ENCODE assay signal across 34 cellular contexts in the genomic region with DNA sequence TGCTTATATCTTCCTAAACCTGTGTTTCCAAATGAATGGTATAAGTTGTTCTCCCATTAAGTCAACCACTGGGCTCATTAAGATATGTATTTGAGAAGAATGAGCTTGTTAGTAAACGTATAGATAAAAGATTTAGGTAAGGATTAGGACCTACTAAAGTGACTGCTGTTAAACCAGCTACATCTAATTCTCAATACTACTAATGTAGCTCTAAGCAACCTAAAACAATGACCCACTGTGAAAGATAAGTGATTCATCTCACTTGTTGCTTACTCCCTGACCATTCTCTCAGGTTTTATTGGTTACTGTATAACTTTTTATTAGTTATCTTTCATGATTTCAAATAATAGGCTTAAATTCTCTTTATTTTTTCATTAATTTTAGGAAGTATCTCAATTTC. TPM values are rescaled to one million over a fixed set of nuclear protein-coding genes. Genes with fewer than 3 reads are reported as not detected.
DNase-seq lines count a peak whose midpoint lies in the region; ATAC-seq, FAIRE-seq and TF ChIP-seq lines count a peak whose summit lies in the region.
"Had no signal": no experiment of that assay in that cellular context is flagged by ENCODE, and none has a peak within 500 bp of the region (broad histone marks: within the 10 kb centered on the region; RNA-seq: fewer than 3 reads in every experiment).

No MANE protein-coding gene starts in this region.

- H3K4me2 ChIP-seq in endothelial cell of umbilical vein (ENCODE audit: insufficient read depth, low read length), result no peak overlapping the region

- dilution Hi-C loops in endothelial cell of umbilical vein (cut with MboI; ENCODE audit: extremely low pct_ligation_motif_present, low sequenced_read_pairs), result no loop called here

- TF ChIP-seq POLR2A in endothelial cell of umbilical vein (IDR thresholded peaks at IDR 0.05; ENCODE audit: low read depth, low read length), result no peak

- peak; percentile 43 for DNase-seq in LoVo (ENCODE audit: low spot score)
- peak; percentile 51 for DNase-seq in endothelial cell of umbilical vein (ENCODE audit: low read depth, low spot score)
- DNase-seq in mesothelial cell of epicardium (ENCODE audit: low spot score in 2 of 2, unreplicated experiment in 2 of 2), result no peak
- DNase-seq in stimulated activated CD4-positive, alpha-beta T cell treated with anti-CD3 and anti-CD28 coated beads, Interleukin-2, amount 100 ng/mL, for 48 hours, result no peak
- no peak for DNase-seq in H7
- no peak for DNase-seq in WERI-Rb-1
- DNase-seq: activated CD4-positive, alpha-beta memory T cell treated with anti-CD3 and anti-CD28 coated beads for 36 hours; activated CD8-positive, alpha-beta memory T cell treated with anti-CD3 and anti-CD28 coated beads, Interleukin-2, amount 50 U/mL, for 48 hours; aorta; central memory CD4-positive, alpha-beta T cell; GF-D8; heart left ventricle; midbrain; natural killer cell; NCI-H1417; NCI-H2081 treated with DMSO at 0.1 percent for 48 hours; NCI-H345; NCI-H748 treated with DMSO at 0.1 percent for 48 hours; stimulated activated naive CD8-positive, alpha-beta T cell treated with anti-CD3 and anti-CD28 coated beads, Interleukin-15, Interleukin-2, amounts not matched to agents 100 U/mL and 50 U/mL, for 24 hours; T1000; thyroid gland had no signal

- H3K79me2 ChIP-seq in endothelial cell of umbilical vein (ENCODE audit: control insufficient read depth, insufficient read depth, low read length), result no peaks in the 10 kb centered on the region

- CTCF ChIA-PET in endothelial cell of umbilical vein (lab: Charles Lee), result no interaction called here

- no peaks in the 10 kb centered on the region for H3K27me3 Mint-ChIP-seq in mesothelial cell of epicardium (ENCODE audit: low read depth)
- H3K27me3 Mint-ChIP-seq: activated CD4-positive, alpha-beta memory T cell treated with anti-CD3 and anti-CD28 coated beads for 36 hours; activated T-helper 17 cell treated with anti-CD3 and anti-CD28 coated beads, Interleukin-2, amount 50 U/mL, for 72 hours; dendritic cell treated with granulocyte-macrophage colony-stimulating factor and Interleukin-4, amounts not matched to agents 40 ng/mL and 50 ng/mL, for 4 days had no signal

- peak overlapping the region; percentile 78 for H3K27ac Mint-ChIP-seq in mesothelial cell of epicardium
- H3K27ac Mint-ChIP-seq: activated CD4-positive, alpha-beta memory T cell treated with anti-CD3 and anti-CD28 coated beads for 36 hours; activated naive CD4-positive, alpha-beta T cell treated with anti-CD3 and anti-CD28 coated beads, Interleukin-2, amount 50 U/mL, for 72 hours; activated T-helper 17 cell treated with anti-CD3 and anti-CD28 coated beads, Interleukin-2, amount 50 U/mL, for 72 hours; B cell; dendritic cell treated with granulocyte-macrophage colony-stimulating factor and Interleukin-4, amounts not matched to agents 40 ng/mL and 50 ng/mL, for 4 days; IgD-negative memory B cell; natural killer cell had no signal

- no peaks in the 10 kb centered on the region for H3K36me3 Mint-ChIP-seq in mesothelial cell of epicardium
- H3K36me3 Mint-ChIP-seq: activated CD4-positive, alpha-beta memory T cell treated with anti-CD3 and anti-CD28 coated beads for 36 hours; activated naive CD4-positive, alpha-beta T cell treated with anti-CD3 and anti-CD28 coated beads, Interleukin-2, amount 50 U/mL, for 72 hours; natural killer cell had no signal

- TF ChIP-seq CTCF in 22Rv1 (IDR thresholded peaks at IDR 0.05) (no peak), endothelial cell of umbilical vein (IDR thresholded peaks at IDR 0.05; ENCODE audit: extremely low read depth in 1 of 2, insufficient read depth in 1 of 2, low read depth in 1 of 2, low read length in 2 of 2) (no peak), mesothelial cell of epicardium (IDR thresholded peaks at IDR 0.05; ENCODE audit: unreplicated experiment) (no peak), WERI-Rb-1 (IDR thresholded peaks at IDR 0.05; ENCODE audit: low read depth, low read length) (no peak)

- H3K9me3 ChIP-seq in endothelial cell of umbilical vein (replicated peaks; ENCODE audit: control insufficient read depth, insufficient read depth, low read length), result no peaks in the 10 kb centered on the region
- no peaks in the 10 kb centered on the region for H3K9me3 ChIP-seq in WERI-Rb-1 (ENCODE audit: severe bottlenecking)
- H3K9me3 ChIP-seq: heart left ventricle, right atrium auricular region, thyroid gland had no signal

- H3K27me3 ChIP-seq in endothelial cell of umbilical vein (ENCODE audit: control insufficient read depth in 2 of 2, insufficient read depth in 2 of 2, low read length in 2 of 2) (no peaks in the 10 kb centered on the region), H7 (ENCODE audit: control insufficient read depth, insufficient read depth, low read length) (no peaks in the 10 kb centered on the region), WERI-Rb-1 (ENCODE audit: insufficient read depth, low read depth, severe bottlenecking) (no peaks in the 10 kb centered on the region)
- H3K27me3 ChIP-seq: heart left ventricle, right atrium auricular region, thyroid gland had no signal

- H3K9me1 ChIP-seq in endothelial cell of umbilical vein (replicated peaks; ENCODE audit: control insufficient read depth, extremely low read depth, insufficient read depth, low read length), result no peaks in the 10 kb centered on the region

- H3K4me3 Mint-ChIP-seq in mesothelial cell of epicardium, result no peak overlapping the region
- H3K4me3 Mint-ChIP-seq: activated CD4-positive, alpha-beta memory T cell treated with anti-CD3 and anti-CD28 coated beads for 36 hours; activated T-helper 17 cell treated with anti-CD3 and anti-CD28 coated beads, Interleukin-2, amount 50 U/mL, for 72 hours; B cell; dendritic cell treated with granulocyte-macrophage colony-stimulating factor and Interleukin-4, amounts not matched to agents 40 ng/mL and 50 ng/mL, for 4 days; IgD-negative memory B cell; natural killer cell had no signal

- H3K4me1 Mint-ChIP-seq in mesothelial cell of epicardium, result peaks cover 71% of the 10 kb centered on the region
- H3K4me1 Mint-ChIP-seq: activated T-helper 17 cell treated with anti-CD3 and anti-CD28 coated beads, Interleukin-2, amount 50 U/mL, for 72 hours; B cell; IgD-negative memory B cell; natural killer cell had no signal

- H3K27ac ChIP-seq in 22Rv1, result peak overlapping the region; percentile 33
- H3K27ac ChIP-seq in endothelial cell of umbilical vein (ENCODE audit: insufficient read depth, low read depth, low read length), result no peak overlapping the region
- no peak overlapping the region for H3K27ac ChIP-seq in WERI-Rb-1
- H3K27ac ChIP-seq: HL-60, thyroid gland had no signal

- H3K4me3 ChIP-seq in endothelial cell of umbilical vein (replicated peaks in 1 of 3; ENCODE audit: insufficient read depth in 1 of 3, low read depth in 1 of 3, low read length in 3 of 3), result no peak overlapping the region
- H3K4me3 ChIP-seq in H7 (ENCODE audit: insufficient read depth, low read depth, low read length), result no peak overlapping the region
- no peak overlapping the region for H3K4me3 ChIP-seq in WERI-Rb-1 (ENCODE audit: low read depth, low read length)
- H3K4me3 ChIP-seq: heart left ventricle, right atrium auricular region, thyroid gland had no signal

- no peak for ATAC-seq in HG03469 (IDR thresholded peaks at IDR 0.05; ENCODE audit: unreplicated experiment)
- ATAC-seq: activated naive CD4-positive, alpha-beta T cell treated with anti-CD3 and anti-CD28 coated beads, Interleukin-2, amount 50 U/mL, for 72 hours; activated T-helper 17 cell treated with anti-CD3 and anti-CD28 coated beads, Interleukin-2, amount 50 U/mL, for 72 hours; heart left ventricle; left lobe of liver; natural killer cell; Right ventricle myocardium inferior; stimulated activated naive CD8-positive, alpha-beta T cell treated with anti-CD3 and anti-CD28 coated beads, Interleukin-15, Interleukin-2, amounts not matched to agents 100 U/mL and 50 U/mL, for 24 hours had no signal

- H4K20me1 ChIP-seq in endothelial cell of umbilical vein (replicated peaks; ENCODE audit: control insufficient read depth, extremely low read depth, insufficient read depth, low read length), result no peaks in the 10 kb centered on the region

- intact Hi-C loops in endothelial cell of umbilical vein (cut with micrococcal nuclease), result no loop called here

- BruUV-seq in endothelial cell of umbilical vein (replicated peaks; lab: Mats Ljungman, UMichigan), result no TSS peak

- no peak for FAIRE-seq in endothelial cell of umbilical vein (lab: Jason Lieb, UNC)
- FAIRE-seq: H1 had no signal

- no peaks in the 10 kb centered on the region for H3K4me1 ChIP-seq in endothelial cell of umbilical vein (ENCODE audit: control insufficient read depth, extremely low read depth, insufficient read depth, low read length)
- H3K4me1 ChIP-seq: thyroid gland had no signal

- no peak overlapping the region for H2AFZ ChIP-seq in endothelial cell of umbilical vein (ENCODE audit: low read depth, low read length)

- no peak overlapping the region for H3K9ac ChIP-seq in endothelial cell of umbilical vein (replicated peaks; ENCODE audit: extremely low read depth, insufficient read depth, low read length)

- H3K36me3 ChIP-seq in endothelial cell of umbilical vein (ENCODE audit: control insufficient read depth in 2 of 2, extremely low read depth in 1 of 2, insufficient read depth in 2 of 2, low read length in 2 of 2) (no peaks in the 10 kb centered on the region), H7 (replicated peaks; ENCODE audit: control insufficient read depth, insufficient read depth, low read length) (no peaks in the 10 kb centered on the region), WERI-Rb-1 (no peaks in the 10 kb centered on the region)
- H3K36me3 ChIP-seq: right atrium auricular region, thyroid gland had no signal

- no peaks in the 10 kb centered on the region for H3K9me3 Mint-ChIP-seq in mesothelial cell of epicardium
- H3K9me3 Mint-ChIP-seq: activated CD4-positive, alpha-beta memory T cell treated with anti-CD3 and anti-CD28 coated beads for 36 hours; activated naive CD4-positive, alpha-beta T cell treated with anti-CD3 and anti-CD28 coated beads, Interleukin-2, amount 50 U/mL, for 72 hours; activated T-helper 17 cell treated with anti-CD3 and anti-CD28 coated beads, Interleukin-2, amount 50 U/mL, for 72 hours; dendritic cell treated with granulocyte-macrophage colony-stimulating factor and Interleukin-4, amounts not matched to agents 40 ng/mL and 50 ng/mL, for 4 days; IgD-negative memory B cell; natural killer cell had no signal

- POLR2A ChIA-PET in endothelial cell of umbilical vein (lab: Charles Lee), result no interaction called here

RNA-seq across cellular contexts. Expression of gene SLC40A1, which starts 26.9 kb away (rescaled TPM):
- total RNA-seq in endothelial cell of umbilical vein (5.7 and 8.5 TPM in 2 replicates), mesothelial cell of epicardium (152 to 156 TPM (median 154 TPM) in 3 replicates)
- 12.2 and 15.1 TPM in 2 replicates for polyA plus RNA-seq in endothelial cell of umbilical vein
- polyA plus RNA-seq in endothelial cell of umbilical vein (2011; cell fraction: cytosol; rRNA removed), result 11.3 and 11.8 TPM in 2 replicates
- 16.8 and 17.7 TPM in 2 replicates for polyA plus RNA-seq in endothelial cell of umbilical vein (2011; cell fraction: nucleus; rRNA removed)
- polyA plus RNA-seq in endothelial cell of umbilical vein (2012), result 35.3 and 43.0 TPM in 2 replicates
- polyA minus RNA-seq in endothelial cell of umbilical vein, result 45.7 and 55.9 TPM in 2 replicates
- polyA minus RNA-seq in endothelial cell of umbilical vein (2011; cell fraction: cytosol; rRNA and poly(A)+ RNA removed), result not detected
- 19.9 and 26.5 TPM in 2 replicates for polyA minus RNA-seq in endothelial cell of umbilical vein (2011; cell fraction: nucleus; rRNA and poly(A)+ RNA removed)
- total RNA-seq in H7 (2014; rRNA removed; shearing (Covaris generic)), result 0.55 and 1.9 TPM in 2 replicates
- total RNA-seq: H1, MCF 10A had no signal

Comparison
In these comparisons a context has a peak if more than half of its experiments do, and no peak if none do; other contexts are left out.
1. DNase-seq: peak in LoVo (single experiment) and endothelial cell of umbilical vein (single experiment); none in mesothelial cell of epicardium (0 of 2), stimulated activated CD4-positive, alpha-beta T cell treated with anti-CD3 and anti-CD28 coated beads, Interleukin-2, amount 100 ng/mL, for 48 hours (0 of 2), H7 (single experiment) and WERI-Rb-1 (single experiment).
2. RNA of gene SLC40A1, which starts 26.9 kb away (total RNA-seq): 152 to 156 TPM in mesothelial cell of epicardium; 5.7 to 8.5 TPM in endothelial cell of umbilical vein and 0.55 to 1.9 TPM in H7; every median in the first group is over 10 times any median in the second.